ENCODE assay signal across 17 cellular contexts in the genomic region with DNA sequence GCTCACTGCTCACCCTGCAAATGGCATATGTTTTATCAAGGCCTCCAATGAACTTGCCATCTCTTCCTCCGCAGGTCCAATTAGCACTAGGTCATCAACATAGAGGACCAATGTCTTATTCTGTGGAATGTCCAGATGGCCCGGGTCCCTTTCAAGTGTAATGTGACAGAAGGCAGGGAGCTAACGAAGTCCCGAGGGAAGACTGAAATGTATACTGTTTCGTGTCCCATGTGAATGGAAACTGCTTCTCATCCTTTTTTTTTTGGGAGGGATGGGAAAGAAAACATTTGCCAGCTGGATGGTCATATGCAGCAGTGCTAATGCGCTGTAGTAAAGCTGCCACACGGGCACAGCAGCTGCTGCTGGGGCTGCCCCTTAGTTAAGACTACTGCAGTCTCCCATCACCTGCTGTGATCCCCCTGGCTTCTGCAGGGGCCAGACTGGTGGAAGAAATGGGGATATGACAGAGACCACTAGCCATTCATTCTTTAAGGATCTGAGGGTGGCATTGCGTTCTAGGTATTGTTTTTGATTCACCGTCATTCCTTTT.
A peak's percentile ranks its signal among the peaks of the same experiment; 100 is the strongest.
DNase-seq lines count a peak whose midpoint lies in the region; ATAC-seq lines count a peak whose summit lies in the region.
"Had no signal": no experiment of that assay in that cellular context is flagged by ENCODE, and none has a peak within 500 bp of the region (broad histone marks: within the 10 kb centered on the region; RNA-seq: fewer than 3 reads in every experiment).

No MANE protein-coding gene starts in this region.

- H3K4me1 ChIP-seq in SJCRH30 = peaks cover 12% of the 10 kb centered on the region
- H3K4me1 ChIP-seq: BE2C, Caco-2 had no signal

- no peak overlapping the region for H3K4me3 Mint-ChIP-seq in stimulated activated naive CD8-positive, alpha-beta T cell treated with anti-CD3 and anti-CD28 coated beads, Interleukin-15, amount 100 ng/mL, for 72 hours
- H3K4me3 Mint-ChIP-seq in T-helper 2 cell treated with Interferon-gamma antibody and Interleukin-4, amounts not matched to agents 5 μg/mL and 100 μg/mL, for 36 hours = no peak overlapping the region
- H3K4me3 Mint-ChIP-seq: CD4-positive, CD25-positive, alpha-beta regulatory T cell had no signal

- H3K27me3 Mint-ChIP-seq in stimulated activated naive CD8-positive, alpha-beta T cell treated with anti-CD3 and anti-CD28 coated beads, Interleukin-15, amount 100 ng/mL, for 72 hours = peaks cover 7% of the 10 kb centered on the region
- H3K27me3 Mint-ChIP-seq in T-helper 2 cell treated with Interferon-gamma antibody and Interleukin-4, amounts not matched to agents 5 μg/mL and 100 μg/mL, for 36 hours (ENCODE audit: low read depth) = no peaks in the 10 kb centered on the region

- no peak overlapping the region for H3K4me3 ChIP-seq in SJCRH30
- H3K4me3 ChIP-seq: K562 had no signal

- H3K36me3 ChIP-seq in SJCRH30 = no peaks in the 10 kb centered on the region
- H3K36me3 ChIP-seq: BE2C had no signal

- H3K9me3 ChIP-seq in SJCRH30 (replicated peaks) = no peaks in the 10 kb centered on the region
- H3K9me3 ChIP-seq: BE2C, Caco-2 had no signal

- H3K27ac Mint-ChIP-seq in stimulated activated naive CD8-positive, alpha-beta T cell treated with anti-CD3 and anti-CD28 coated beads, Interleukin-15, amount 100 ng/mL, for 72 hours = no peak overlapping the region
- no peak overlapping the region for H3K27ac Mint-ChIP-seq in T-helper 2 cell treated with Interferon-gamma antibody and Interleukin-4, amounts not matched to agents 5 μg/mL and 100 μg/mL, for 36 hours
- H3K27ac Mint-ChIP-seq: CD4-positive, CD25-positive, alpha-beta regulatory T cell had no signal

- H3K27ac ChIP-seq in SJCRH30 = no peak overlapping the region

- H3K27me3 ChIP-seq in SJCRH30 = no peaks in the 10 kb centered on the region
- H3K27me3 ChIP-seq: BE2C had no signal

- no peaks in the 10 kb centered on the region for H3K9me3 Mint-ChIP-seq in stimulated activated naive CD8-positive, alpha-beta T cell treated with anti-CD3 and anti-CD28 coated beads, Interleukin-15, amount 100 ng/mL, for 72 hours
- H3K9me3 Mint-ChIP-seq in T-helper 2 cell treated with Interferon-gamma antibody and Interleukin-4, amounts not matched to agents 5 μg/mL and 100 μg/mL, for 36 hours = peaks cover 4% of the 10 kb centered on the region

- no peaks in the 10 kb centered on the region for H3K36me3 Mint-ChIP-seq in T-helper 2 cell treated with Interferon-gamma antibody and Interleukin-4, amounts not matched to agents 5 μg/mL and 100 μg/mL, for 36 hours (ENCODE audit: low read depth)

- DNase-seq in DMS 273 (lab: John Stamatoyannopoulos, UW; ENCODE audit: unreplicated experiment) = peak; percentile 96
- DNase-seq in NCI-H2171 (lab: John Stamatoyannopoulos, UW) = peak; percentile 97
- peak; percentile 13 to 43 for DNase-seq in SJCRH30
- peak; percentile 17 for DNase-seq in myocyte (ENCODE audit: low read depth)
- DNase-seq in stimulated activated naive CD8-positive, alpha-beta T cell treated with anti-CD3 and anti-CD28 coated beads, Interleukin-15, amount 100 ng/mL, for 72 hours = no peak
- DNase-seq in T-helper 2 cell treated with Interferon-gamma antibody and Interleukin-4, amounts not matched to agents 5 μg/mL and 100 μg/mL, for 36 hours (ENCODE audit: low spot score) = no peak
- DNase-seq in COLO829 (ENCODE audit: low spot score) = no peak
- DNase-seq: BE2C; Caco-2; CD4-positive, CD25-positive, alpha-beta regulatory T cell; GOT3; NCI-H1105 treated with DMSO at 0.1 percent for 48 hours; NCI-H187; NCI-H774; SHP77 had no signal

- H3K4me1 Mint-ChIP-seq in stimulated activated naive CD8-positive, alpha-beta T cell treated with anti-CD3 and anti-CD28 coated beads, Interleukin-15, amount 100 ng/mL, for 72 hours = peaks cover 19% of the 10 kb centered on the region
- no peaks in the 10 kb centered on the region for H3K4me1 Mint-ChIP-seq in T-helper 2 cell treated with Interferon-gamma antibody and Interleukin-4, amounts not matched to agents 5 μg/mL and 100 μg/mL, for 36 hours (ENCODE audit: low read depth)
- H3K4me1 Mint-ChIP-seq: CD4-positive, CD25-positive, alpha-beta regulatory T cell had no signal

- no peak for ATAC-seq in stimulated activated naive CD8-positive, alpha-beta T cell treated with anti-CD3 and anti-CD28 coated beads, Interleukin-15, amount 100 ng/mL, for 72 hours
- ATAC-seq: K562, SK-N-SH treated with all-trans-retinoic acid at 6 μM for 48 hours had no signal

Comparison
In these comparisons a context has a peak if more than half of its experiments do, and no peak if none do; other contexts are left out.
1. DNase-seq: peak in DMS 273 (single experiment), NCI-H2171 (single experiment), SJCRH30 (2 of 2) and myocyte (single experiment); none in stimulated activated naive CD8-positive, alpha-beta T cell treated with anti-CD3 and anti-CD28 coated beads, Interleukin-15, amount 100 ng/mL, for 72 hours (0 of 2), T-helper 2 cell treated with Interferon-gamma antibody and Interleukin-4, amounts not matched to agents 5 μg/mL and 100 μg/mL, for 36 hours (single experiment) and COLO829 (single experiment).